ENCODE assay signal across 13 cellular contexts in the genomic region with DNA sequence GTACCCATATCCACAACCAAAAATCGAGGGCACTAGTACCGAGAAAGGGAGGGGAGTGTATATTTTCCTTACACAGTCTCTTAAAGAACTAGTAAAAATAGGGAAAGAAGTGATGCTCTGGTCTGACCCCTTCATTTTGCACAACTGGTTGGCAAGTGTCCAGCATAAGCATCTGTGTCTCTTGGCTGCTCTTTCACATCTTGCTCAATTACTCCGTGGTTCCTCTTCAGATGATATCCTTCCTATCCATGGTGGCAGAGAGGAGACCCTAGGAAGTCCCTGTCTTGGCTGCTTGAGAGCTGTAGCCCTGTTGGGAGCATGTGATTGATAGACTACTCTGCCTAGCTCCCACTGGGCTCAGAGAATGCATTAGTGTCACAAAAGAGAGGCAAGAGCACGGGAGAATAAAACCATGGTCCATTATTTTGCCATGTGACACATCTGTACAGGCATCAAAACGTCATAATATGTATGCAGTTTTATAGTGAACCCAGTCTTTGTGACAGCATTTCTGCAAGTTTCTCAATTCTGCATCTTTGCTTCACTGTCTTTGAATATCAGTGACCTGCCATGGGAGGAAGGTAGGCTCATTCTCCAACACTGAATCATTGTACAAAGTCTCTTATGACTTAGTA.
DNase-seq lines count a peak whose midpoint lies in the region; ATAC-seq, FAIRE-seq and TF ChIP-seq lines count a peak whose summit lies in the region.
"Had no signal": no experiment of that assay in that cellular context is flagged by ENCODE, and none has a peak within 500 bp of the region (broad histone marks: within the 10 kb centered on the region; RNA-seq: fewer than 3 reads in every experiment).

No MANE protein-coding gene starts in this region.

- WGBS in A549 (ENCODE audit: missing lambda C conversion rate): 41% methylated on average over 5 of the region's 5 CpGs
- 53 to 61% methylated on average over 5 of the region's 5 CpGs for WGBS in esophagus squamous epithelium, 2 donors

- H3K9me3 Mint-ChIP-seq in naive thymus-derived CD4-positive, alpha-beta T cell: peaks cover 0 to 9% (median 0%) of the 10 kb centered on the region in 11 donors
- peaks cover 3 to 4% of the 10 kb centered on the region in 2 donors for H3K9me3 Mint-ChIP-seq in stimulated activated naive B cell treated with anti-CD40 and anti-IgM and Interleukin-4, amounts not matched to agents 10 μg/mL and 1 μg/mL and 100 μg/mL, for 72 hours

- H3K4me1 ChIP-seq in A549 (peaks cover 11% of the 10 kb centered on the region; the same call in 2 of the 3 replicates), esophagus squamous epithelium (peaks cover 0 to 8% (median 0%) of the 10 kb centered on the region in 3 donors)
- peaks cover 14 to 17% of the 10 kb centered on the region in 2 donors for H3K4me1 ChIP-seq in naive thymus-derived CD4-positive, alpha-beta T cell (ENCODE audit: control insufficient read depth in 2 of 2, insufficient read depth in 2 of 2, low read length in 2 of 2)

- no peaks in the 10 kb centered on the region for H3K27me3 ChIP-seq in naive thymus-derived CD4-positive, alpha-beta T cell (ENCODE audit: control insufficient read depth in 2 of 2, insufficient read depth in 2 of 2, low read length in 2 of 2)
- H3K27me3 ChIP-seq in esophagus squamous epithelium (no peaks in the 10 kb centered on the region), dorsolateral prefrontal cortex (no peaks in the 10 kb centered on the region)
- H3K27me3 ChIP-seq: cardiac muscle cell had no signal

- H3K9me3 ChIP-seq in A549 (no peaks in the 10 kb centered on the region), esophagus squamous epithelium (no peaks in the 10 kb centered on the region)
- H3K9me3 ChIP-seq in naive thymus-derived CD4-positive, alpha-beta T cell (ENCODE audit: control insufficient read depth in 2 of 3, low read length in 3 of 3): no peaks in the 10 kb centered on the region

- TF ChIP-seq POLR2A in A549 (IDR thresholded peaks at IDR 0.05; ENCODE audit: low read length): no peak
- TF ChIP-seq POLR2A in esophagus squamous epithelium (IDR thresholded peaks at IDR 0.05): no peak

- DNase-seq in A549 (ENCODE audit: low read depth in 1 of 2, low spot score in 1 of 2) (no peak), LHCN-M2 (ENCODE audit: low read depth) (peak; percentile 52), fibroblast of peridontal ligament (ENCODE audit: extremely low read depth) (peak; percentile 29), esophagus squamous epithelium (lab: John Stamatoyannopoulos, UW) (no peak), dorsolateral prefrontal cortex (no peak), epidermal melanocyte (ENCODE audit: insufficient read length, low spot score) (no peak)
- DNase-seq in naive thymus-derived CD4-positive, alpha-beta T cell: no peak
- DNase-seq in stimulated activated naive B cell treated with anti-CD40 and anti-IgM and Interleukin-4, amounts not matched to agents 10 μg/mL and 1 μg/mL and 100 μg/mL, for 72 hours: no peak
- DNase-seq: activated CD4-positive, alpha-beta T cell treated with anti-CD3 and anti-CD28 coated beads for 4 hours; kidney; SW 1271 had no signal

- H3K27me3 Mint-ChIP-seq in naive thymus-derived CD4-positive, alpha-beta T cell: peaks cover 0 to 14% (median 0%) of the 10 kb centered on the region in 5 donors
- peaks cover 4 to 6% of the 10 kb centered on the region in 2 donors for H3K27me3 Mint-ChIP-seq in stimulated activated naive B cell treated with anti-CD40 and anti-IgM and Interleukin-4, amounts not matched to agents 10 μg/mL and 1 μg/mL and 100 μg/mL, for 72 hours

- peak overlapping the region in 6 of 9 donors; percentile 37 to 92 (median 88) for H3K27ac Mint-ChIP-seq in naive thymus-derived CD4-positive, alpha-beta T cell
- H3K27ac Mint-ChIP-seq in stimulated activated naive B cell treated with anti-CD40 and anti-IgM and Interleukin-4, amounts not matched to agents 10 μg/mL and 1 μg/mL and 100 μg/mL, for 72 hours: no peak overlapping the region

- FAIRE-seq in A549 (lab: Jason Lieb, UNC): no peak
- FAIRE-seq: kidney had no signal

- H3K4me2 ChIP-seq in A549: peak overlapping the region; percentile 6; the same call in 1 of the 3 replicates

- peak; percentile 43 to 44; a peak in 3 of 6 replicates for ATAC-seq in A549
- ATAC-seq in naive thymus-derived CD4-positive, alpha-beta T cell: no peak
- ATAC-seq in stimulated activated naive B cell treated with anti-CD40 and anti-IgM and Interleukin-4, amounts not matched to agents 10 μg/mL and 1 μg/mL and 100 μg/mL, for 72 hours (replicated peaks): no peak
- ATAC-seq: HCT116 had no signal

- no peak for TF ChIP-seq EP300 in A549 (IDR thresholded peaks at IDR 0.05)

- peak overlapping the region in 1 of 10 donors; percentile 68 for H3K4me3 Mint-ChIP-seq in naive thymus-derived CD4-positive, alpha-beta T cell
- H3K4me3 Mint-ChIP-seq in stimulated activated naive B cell treated with anti-CD40 and anti-IgM and Interleukin-4, amounts not matched to agents 10 μg/mL and 1 μg/mL and 100 μg/mL, for 72 hours: no peak overlapping the region

- peaks cover 0 to 4% (median 0%) of the 10 kb centered on the region in 5 donors for H3K36me3 Mint-ChIP-seq in naive thymus-derived CD4-positive, alpha-beta T cell
- no peaks in the 10 kb centered on the region for H3K36me3 Mint-ChIP-seq in stimulated activated naive B cell treated with anti-CD40 and anti-IgM and Interleukin-4, amounts not matched to agents 10 μg/mL and 1 μg/mL and 100 μg/mL, for 72 hours

- no peaks in the 10 kb centered on the region for H3K36me3 ChIP-seq in naive thymus-derived CD4-positive, alpha-beta T cell (ENCODE audit: control insufficient read depth in 2 of 3, insufficient read depth in 3 of 3, low read length in 3 of 3)
- no peaks in the 10 kb centered on the region for H3K36me3 ChIP-seq in esophagus squamous epithelium
- H3K36me3 ChIP-seq: cardiac muscle cell had no signal

- CTCF ChIA-PET in A549 (lab: Yijun Ruan, JAX): interaction anchor here (0.8 to 2.6 kb wide), 4 partner anchors 11 to 219 kb away, joined by 3 to 7 read pairs (median 5); no protein-coding TSS in a partner anchor
- CTCF ChIA-PET in naive thymus-derived CD4-positive, alpha-beta T cell (lab: Charles Lee): interaction anchor here (0.7 to 2.5 kb wide), 2 partner anchors 27 to 218 kb away, joined by 3 to 10 read pairs; no protein-coding TSS in a partner anchor

- H3K4me1 Mint-ChIP-seq in naive thymus-derived CD4-positive, alpha-beta T cell: peaks cover 14 to 33% (median 30%) of the 10 kb centered on the region in 7 donors
- peaks cover 8 to 13% of the 10 kb centered on the region in 2 donors for H3K4me1 Mint-ChIP-seq in stimulated activated naive B cell treated with anti-CD40 and anti-IgM and Interleukin-4, amounts not matched to agents 10 μg/mL and 1 μg/mL and 100 μg/mL, for 72 hours

- intact Hi-C loops in naive thymus-derived CD4-positive, alpha-beta T cell (cut with micrococcal nuclease): loop anchor here in 1 of 2 donors (1.0 to 10.0 kb wide), 4 partner anchors 26 to 1562 kb away; a partner anchor contains a TSS
- intact Hi-C loops in esophagus squamous epithelium (cut with DNase I): no loop called here
- intact Hi-C loops in dorsolateral prefrontal cortex (cut with DNase I): no loop called here

- TF ChIP-seq RAD21 in A549 (conservative IDR thresholded peaks at IDR 0.05 in 1 of 2, IDR thresholded peaks at IDR 0.05 in 1 of 2): no peak

- H3K4me3 ChIP-seq in A549 (no peak overlapping the region), esophagus squamous epithelium (no peak overlapping the region), dorsolateral prefrontal cortex (no peak overlapping the region)
- no peak overlapping the region for H3K4me3 ChIP-seq in naive thymus-derived CD4-positive, alpha-beta T cell (ENCODE audit: low read length)
- H3K4me3 ChIP-seq: cardiac muscle cell had no signal

- POLR2A ChIA-PET in A549 (lab: Yijun Ruan, JAX): no interaction called here
- POLR2A ChIA-PET in naive thymus-derived CD4-positive, alpha-beta T cell (lab: Charles Lee): no interaction called here

- TF ChIP-seq CTCF in A549 (IDR thresholded peaks at IDR 0.05) (no peak), esophagus squamous epithelium (IDR thresholded peaks at IDR 0.05) (no peak), dorsolateral prefrontal cortex (IDR thresholded peaks at IDR 0.05 in 54 of 56, conservative IDR thresholded peaks at IDR 0.05 in 2 of 56; ENCODE audit: low read depth in 1 of 56, partially characterized antibody in 56 of 56) (no peak)

- no peak overlapping the region for H3K27ac ChIP-seq in A549
- no peak overlapping the region for H3K27ac ChIP-seq in naive thymus-derived CD4-positive, alpha-beta T cell (ENCODE audit: low read depth, low read length)
- no peak overlapping the region for H3K27ac ChIP-seq in esophagus squamous epithelium
- H3K27ac ChIP-seq in dorsolateral prefrontal cortex: no peak overlapping the region
- H3K27ac ChIP-seq: cardiac muscle cell had no signal

TF ChIP-seq in A549, 52 proteins besides CTCF, POLR2A, EP300 and RAD21 (continues in another document):
- TF ChIP-seq ESRRA (IDR thresholded peaks at IDR 0.05; ENCODE audit: borderline replicate concordance, low read length) (no peak), JUN (IDR thresholded peaks at IDR 0.05) (no peak), HDAC2 (IDR thresholded peaks at IDR 0.05) (no peak), TFCP2L1 (CRISPR knock-in tag; IDR thresholded peaks at IDR 0.05) (no peak), CBX8 (IDR thresholded peaks at IDR 0.05) (no peak), EHMT2 (IDR thresholded peaks at IDR 0.05; ENCODE audit: low read depth) (no peak), HOXA7 (CRISPR knock-in tag; IDR thresholded peaks at IDR 0.05) (no peak)
- TF ChIP-seq, protein P1, sequence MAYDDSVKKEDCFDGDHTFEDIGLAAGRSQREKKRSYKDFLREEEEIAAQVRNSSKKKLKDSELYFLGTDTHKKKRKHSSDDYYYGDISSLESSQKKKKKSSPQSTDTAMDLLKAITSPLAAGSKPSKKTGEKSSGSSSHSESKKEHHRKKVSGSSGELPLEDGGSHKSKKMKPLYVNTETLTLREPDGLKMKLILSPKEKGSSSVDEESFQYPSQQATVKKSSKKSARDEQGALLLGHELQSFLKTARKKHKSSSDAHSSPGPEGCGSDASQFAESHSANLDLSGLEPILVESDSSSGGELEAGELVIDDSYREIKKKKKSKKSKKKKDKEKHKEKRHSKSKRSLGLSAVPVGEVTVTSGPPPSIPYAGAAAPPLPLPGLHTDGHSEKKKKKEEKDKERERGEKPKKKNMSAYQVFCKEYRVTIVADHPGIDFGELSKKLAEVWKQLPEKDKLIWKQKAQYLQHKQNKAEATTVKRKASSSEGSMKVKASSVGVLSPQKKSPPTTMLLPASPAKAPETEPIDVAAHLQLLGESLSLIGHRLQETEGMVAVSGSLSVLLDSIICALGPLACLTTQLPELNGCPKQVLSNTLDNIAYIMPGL (CRISPR knock-in tag; IDR thresholded peaks at IDR 0.05; ENCODE audit: borderline replicate concordance): no peak
- TF ChIP-seq, protein P2, sequence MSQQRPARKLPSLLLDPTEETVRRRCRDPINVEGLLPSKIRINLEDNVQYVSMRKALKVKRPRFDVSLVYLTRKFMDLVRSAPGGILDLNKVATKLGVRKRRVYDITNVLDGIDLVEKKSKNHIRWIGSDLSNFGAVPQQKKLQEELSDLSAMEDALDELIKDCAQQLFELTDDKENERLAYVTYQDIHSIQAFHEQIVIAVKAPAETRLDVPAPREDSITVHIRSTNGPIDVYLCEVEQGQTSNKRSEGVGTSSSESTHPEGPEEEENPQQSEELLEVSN (IDR thresholded peaks at IDR 0.05; ENCODE audit: borderline replicate concordance, low read depth): no peak

Comparison
In these comparisons a context has a peak if more than half of its experiments do, and no peak if none do; other contexts are left out.
1. ATAC-seq: peak in A549 (2 of 2); none in naive thymus-derived CD4-positive, alpha-beta T cell (single experiment) and stimulated activated naive B cell treated with anti-CD40 and anti-IgM and Interleukin-4, amounts not matched to agents 10 μg/mL and 1 μg/mL and 100 μg/mL, for 72 hours (0 of 2).
2. DNase-seq: peak in LHCN-M2 (single experiment) and fibroblast of peridontal ligament (single experiment); none in A549 (0 of 2), naive thymus-derived CD4-positive, alpha-beta T cell (0 of 9), stimulated activated naive B cell treated with anti-CD40 and anti-IgM and Interleukin-4, amounts not matched to agents 10 μg/mL and 1 μg/mL and 100 μg/mL, for 72 hours (single experiment), esophagus squamous epithelium (single experiment), dorsolateral prefrontal cortex (0 of 10) and epidermal melanocyte (single experiment).